ENCODE assay signal across 11 cellular contexts in the genomic region with DNA sequence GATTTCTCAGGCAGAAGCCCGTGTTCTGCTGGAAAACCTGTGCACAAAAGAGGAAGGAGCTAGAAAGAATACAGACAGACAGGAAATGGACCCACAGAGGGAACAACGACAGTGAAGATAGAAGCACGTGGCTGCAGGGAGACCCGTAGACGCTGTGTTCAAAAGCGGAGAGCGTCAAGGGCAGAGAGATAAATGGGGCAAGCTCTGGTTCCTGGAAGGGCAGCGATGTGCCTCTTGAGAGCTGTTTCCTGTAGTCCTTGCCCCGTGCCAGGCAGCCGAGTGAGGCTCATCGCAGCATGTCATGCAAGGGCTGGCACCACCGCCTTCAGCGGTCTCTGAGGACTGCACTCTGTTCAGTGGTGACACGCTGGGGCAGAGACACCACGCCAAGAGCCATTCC. TPM values are rescaled to one million over a fixed set of nuclear protein-coding genes. Genes with fewer than 3 reads are reported as not detected.
DNase-seq lines count a peak whose midpoint lies in the region; ATAC-seq and TF ChIP-seq lines count a peak whose summit lies in the region.
"Had no signal": no experiment of that assay in that cellular context is flagged by ENCODE, and none has a peak within 500 bp of the region (broad histone marks: within the 10 kb centered on the region; RNA-seq: fewer than 3 reads in every experiment).

No MANE protein-coding gene starts in this region.

- ATAC-seq in CD8-positive, alpha-beta T cell: peak; percentile 8
- no peak for ATAC-seq in activated naive CD8-positive, alpha-beta T cell treated with anti-CD3 and anti-CD28 coated beads, Interleukin-2, amount 50 U/mL, for 24 hours
- ATAC-seq in naive B cell (ENCODE audit: low read depth in 2 of 2) (peak; percentile 65 to 75), HG02763 (IDR thresholded peaks at IDR 0.05; ENCODE audit: unreplicated experiment) (no peak), GM19351 (IDR thresholded peaks at IDR 0.05; ENCODE audit: unreplicated experiment) (no peak)

- POLR2A ChIA-PET in CD8-positive, alpha-beta T cell (lab: Charles Lee): no interaction called here

- no peaks in the 10 kb centered on the region for H3K27me3 ChIP-seq in CD8-positive, alpha-beta T cell (ENCODE audit: insufficient read depth, low read length)

- DNase-seq in CD8-positive, alpha-beta T cell: no peak
- DNase-seq in MV-4-11 (lab: John Stamatoyannopoulos, UW) (peak; percentile 80), naive B cell (peak; percentile 21), NCI-H446 (lab: John Stamatoyannopoulos, UW) (no peak), foreskin melanocyte (no peak)
- DNase-seq in activated naive CD8-positive, alpha-beta T cell treated with anti-CD3 and anti-CD28 coated beads, Interleukin-2, amount 50 U/mL, for 24 hours: no peak
- DNase-seq: DND-41; effector memory CD4-positive, alpha-beta T cell had no signal

- H3K27ac Mint-ChIP-seq in CD8-positive, alpha-beta T cell: peak overlapping the region; percentile 72
- peak overlapping the region; percentile 45 for H3K27ac Mint-ChIP-seq in activated naive CD8-positive, alpha-beta T cell treated with anti-CD3 and anti-CD28 coated beads, Interleukin-2, amount 50 U/mL, for 24 hours
- H3K27ac Mint-ChIP-seq in naive B cell: peak overlapping the region in 5 of 6 donors; percentile 39 to 73 (median 67)

- H3K4me1 ChIP-seq in CD8-positive, alpha-beta T cell (ENCODE audit: insufficient read depth, low read length): peaks cover 3% of the 10 kb centered on the region

- H3K4me3 Mint-ChIP-seq in CD8-positive, alpha-beta T cell: no peak overlapping the region
- no peak overlapping the region for H3K4me3 Mint-ChIP-seq in activated naive CD8-positive, alpha-beta T cell treated with anti-CD3 and anti-CD28 coated beads, Interleukin-2, amount 50 U/mL, for 24 hours
- H3K4me3 Mint-ChIP-seq in naive B cell: peak overlapping the region; percentile 10 to 83 (median 71)

- H3K4me3 ChIP-seq in CD8-positive, alpha-beta T cell (ENCODE audit: low read depth, low read length): no peak overlapping the region

- no peaks in the 10 kb centered on the region for H3K9me3 Mint-ChIP-seq in CD8-positive, alpha-beta T cell
- H3K9me3 Mint-ChIP-seq in activated naive CD8-positive, alpha-beta T cell treated with anti-CD3 and anti-CD28 coated beads, Interleukin-2, amount 50 U/mL, for 24 hours: no peaks in the 10 kb centered on the region
- H3K9me3 Mint-ChIP-seq in naive B cell: peaks cover 0 to under 1% (median 0%) of the 10 kb centered on the region in 7 donors

- no peak for TF ChIP-seq CTCF in CD8-positive, alpha-beta T cell (IDR thresholded peaks at IDR 0.05)

- H3K4me1 Mint-ChIP-seq in CD8-positive, alpha-beta T cell (ENCODE audit: low read depth): peaks cover 13% of the 10 kb centered on the region
- H3K4me1 Mint-ChIP-seq in activated naive CD8-positive, alpha-beta T cell treated with anti-CD3 and anti-CD28 coated beads, Interleukin-2, amount 50 U/mL, for 24 hours: peaks cover 8% of the 10 kb centered on the region
- peaks cover 18 to 23% (median 20%) of the 10 kb centered on the region in 3 donors for H3K4me1 Mint-ChIP-seq in naive B cell

- H3K36me3 ChIP-seq in CD8-positive, alpha-beta T cell (ENCODE audit: insufficient read depth, low read length): peaks cover 28% of the 10 kb centered on the region

- no peaks in the 10 kb centered on the region for H3K27me3 Mint-ChIP-seq in CD8-positive, alpha-beta T cell (ENCODE audit: low read depth)
- H3K27me3 Mint-ChIP-seq in activated naive CD8-positive, alpha-beta T cell treated with anti-CD3 and anti-CD28 coated beads, Interleukin-2, amount 50 U/mL, for 24 hours: no peaks in the 10 kb centered on the region
- peaks cover 9 to 19% (median 11%) of the 10 kb centered on the region in 3 donors for H3K27me3 Mint-ChIP-seq in naive B cell

- intact Hi-C loops in CD8-positive, alpha-beta T cell (cut with DNase I, micrococcal nuclease): no loop called here

- H3K27ac ChIP-seq in CD8-positive, alpha-beta T cell (ENCODE audit: low read depth, low read length): no peak overlapping the region

- peaks cover 84% of the 10 kb centered on the region for H3K36me3 Mint-ChIP-seq in CD8-positive, alpha-beta T cell
- peaks cover 50% of the 10 kb centered on the region for H3K36me3 Mint-ChIP-seq in activated naive CD8-positive, alpha-beta T cell treated with anti-CD3 and anti-CD28 coated beads, Interleukin-2, amount 50 U/mL, for 24 hours (ENCODE audit: low read depth)
- no peaks in the 10 kb centered on the region for H3K36me3 Mint-ChIP-seq in naive B cell

- CTCF ChIA-PET in CD8-positive, alpha-beta T cell (lab: Charles Lee): no interaction called here

- H3K9me3 ChIP-seq in CD8-positive, alpha-beta T cell (ENCODE audit: low read length): no peaks in the 10 kb centered on the region

RNA-seq across cellular contexts. Expression of a gene that starts 43.6 kb away (rescaled TPM):
- total RNA-seq in CD8-positive, alpha-beta T cell: not detected
- not detected for polyA plus RNA-seq in naive B cell (ENCODE audit: low read depth in 6 of 6)
- total RNA-seq: renal cortical epithelial cell had no signal

Comparison
In these comparisons a context has a peak if more than half of its experiments do, and no peak if none do; other contexts are left out.
1. ATAC-seq: peak in CD8-positive, alpha-beta T cell (single experiment) and naive B cell (2 of 2); none in activated naive CD8-positive, alpha-beta T cell treated with anti-CD3 and anti-CD28 coated beads, Interleukin-2, amount 50 U/mL, for 24 hours (single experiment), HG02763 (single experiment) and GM19351 (single experiment).
2. DNase-seq: peak in MV-4-11 (single experiment) and naive B cell (single experiment); none in CD8-positive, alpha-beta T cell (0 of 7), activated naive CD8-positive, alpha-beta T cell treated with anti-CD3 and anti-CD28 coated beads, Interleukin-2, amount 50 U/mL, for 24 hours (single experiment), NCI-H446 (0 of 2) and foreskin melanocyte (single experiment).
3. H3K4me3 Mint-ChIP-seq: peak in naive B cell (8 of 8); none in CD8-positive, alpha-beta T cell (single experiment) and activated naive CD8-positive, alpha-beta T cell treated with anti-CD3 and anti-CD28 coated beads, Interleukin-2, amount 50 U/mL, for 24 hours (single experiment).
4. Peak in every context shown above with its lines, with median percentiles within 50 percentile points of each other: H3K27ac Mint-ChIP-seq.